1 cellular context compared by ENCODE assay signal in genomic region chr4:8440491-8441311, GRCh38.
TF ChIP-seq lines count a peak whose summit lies in the region.

ACOX3 (minus strand) TSS chr4:8440723; CDS start chr4:8416521, 24,202 bp downstream.
TRMT44 (plus strand) TSS chr4:8440777; CDS start chr4:8440823, 46 bp downstream.

TF ChIP-seq in WTC11, 78 proteins besides CTCF, POLR2A, EP300 and RAD21 (continued from another document):
- peak; percentile 82 for TF ChIP-seq ARID4B (CRISPR knock-in tag; IDR thresholded peaks at IDR 0.05; ENCODE audit: borderline replicate concordance)
- TF ChIP-seq TEAD1 (CRISPR knock-in tag; IDR thresholded peaks at IDR 0.05): peak; percentile 48; the same call in 1 of the 2 replicates
- TF ChIP-seq TEAD4 (CRISPR knock-in tag; IDR thresholded peaks at IDR 0.05): no peak
- peak; percentile 94 for TF ChIP-seq CREB1 (CRISPR knock-in tag; IDR thresholded peaks at IDR 0.05)
- TF ChIP-seq SOX15 (CRISPR knock-in tag; IDR thresholded peaks at IDR 0.05): no peak
- TF ChIP-seq, protein P1, sequence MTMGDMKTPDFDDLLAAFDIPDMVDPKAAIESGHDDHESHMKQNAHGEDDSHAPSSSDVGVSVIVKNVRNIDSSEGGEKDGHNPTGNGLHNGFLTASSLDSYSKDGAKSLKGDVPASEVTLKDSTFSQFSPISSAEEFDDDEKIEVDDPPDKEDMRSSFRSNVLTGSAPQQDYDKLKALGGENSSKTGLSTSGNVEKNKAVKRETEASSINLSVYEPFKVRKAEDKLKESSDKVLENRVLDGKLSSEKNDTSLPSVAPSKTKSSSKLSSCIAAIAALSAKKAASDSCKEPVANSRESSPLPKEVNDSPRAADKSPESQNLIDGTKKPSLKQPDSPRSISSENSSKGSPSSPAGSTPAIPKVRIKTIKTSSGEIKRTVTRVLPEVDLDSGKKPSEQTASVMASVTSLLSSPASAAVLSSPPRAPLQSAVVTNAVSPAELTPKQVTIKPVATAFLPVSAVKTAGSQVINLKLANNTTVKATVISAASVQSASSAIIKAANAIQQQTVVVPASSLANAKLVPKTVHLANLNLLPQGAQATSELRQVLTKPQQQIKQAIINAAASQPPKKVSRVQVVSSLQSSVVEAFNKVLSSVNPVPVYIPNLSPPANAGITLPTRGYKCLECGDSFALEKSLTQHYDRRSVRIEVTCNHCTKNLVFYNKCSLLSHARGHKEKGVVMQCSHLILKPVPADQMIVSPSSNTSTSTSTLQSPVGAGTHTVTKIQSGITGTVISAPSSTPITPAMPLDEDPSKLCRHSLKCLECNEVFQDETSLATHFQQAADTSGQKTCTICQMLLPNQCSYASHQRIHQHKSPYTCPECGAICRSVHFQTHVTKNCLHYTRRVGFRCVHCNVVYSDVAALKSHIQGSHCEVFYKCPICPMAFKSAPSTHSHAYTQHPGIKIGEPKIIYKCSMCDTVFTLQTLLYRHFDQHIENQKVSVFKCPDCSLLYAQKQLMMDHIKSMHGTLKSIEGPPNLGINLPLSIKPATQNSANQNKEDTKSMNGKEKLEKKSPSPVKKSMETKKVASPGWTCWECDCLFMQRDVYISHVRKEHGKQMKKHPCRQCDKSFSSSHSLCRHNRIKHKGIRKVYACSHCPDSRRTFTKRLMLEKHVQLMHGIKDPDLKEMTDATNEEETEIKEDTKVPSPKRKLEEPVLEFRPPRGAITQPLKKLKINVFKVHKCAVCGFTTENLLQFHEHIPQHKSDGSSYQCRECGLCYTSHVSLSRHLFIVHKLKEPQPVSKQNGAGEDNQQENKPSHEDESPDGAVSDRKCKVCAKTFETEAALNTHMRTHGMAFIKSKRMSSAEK (CRISPR knock-in tag; IDR thresholded peaks at IDR 0.05; ENCODE audit: borderline replicate concordance): no peak
- TF ChIP-seq SP1 (CRISPR knock-in tag; conservative IDR thresholded peaks at IDR 0.05): peak; percentile 99
- TF ChIP-seq, protein P2, sequence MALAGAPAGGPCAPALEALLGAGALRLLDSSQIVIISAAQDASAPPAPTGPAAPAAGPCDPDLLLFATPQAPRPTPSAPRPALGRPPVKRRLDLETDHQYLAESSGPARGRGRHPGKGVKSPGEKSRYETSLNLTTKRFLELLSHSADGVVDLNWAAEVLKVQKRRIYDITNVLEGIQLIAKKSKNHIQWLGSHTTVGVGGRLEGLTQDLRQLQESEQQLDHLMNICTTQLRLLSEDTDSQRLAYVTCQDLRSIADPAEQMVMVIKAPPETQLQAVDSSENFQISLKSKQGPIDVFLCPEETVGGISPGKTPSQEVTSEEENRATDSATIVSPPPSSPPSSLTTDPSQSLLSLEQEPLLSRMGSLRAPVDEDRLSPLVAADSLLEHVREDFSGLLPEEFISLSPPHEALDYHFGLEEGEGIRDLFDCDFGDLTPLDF (CRISPR knock-in tag; IDR thresholded peaks at IDR 0.05): no peak
- TF ChIP-seq IRF1 (CRISPR knock-in tag; IDR thresholded peaks at IDR 0.05): 0 out of 2 replicates have a peak, but pooled peaks have one; percentile 25
- TF ChIP-seq FOXP1 (CRISPR knock-in tag; IDR thresholded peaks at IDR 0.05; ENCODE audit: borderline replicate concordance): peak; percentile 74; the same call in 1 of the 2 replicates
- peak; percentile 50; the same call in 1 of the 2 replicates for TF ChIP-seq ETV6 (CRISPR knock-in tag; IDR thresholded peaks at IDR 0.05)
- no peak for TF ChIP-seq MXD4 (CRISPR knock-in tag; IDR thresholded peaks at IDR 0.05; ENCODE audit: borderline replicate concordance)
- no peak for TF ChIP-seq ZMAT4 (CRISPR knock-in tag; IDR thresholded peaks at IDR 0.05)
- TF ChIP-seq GABPB1 (CRISPR knock-in tag; IDR thresholded peaks at IDR 0.05): peak; percentile 7; the same call in 1 of the 2 replicates
- no peak for TF ChIP-seq NFATC4 (CRISPR knock-in tag; IDR thresholded peaks at IDR 0.05)
- TF ChIP-seq MAX (CRISPR knock-in tag; IDR thresholded peaks at IDR 0.05): peak; percentile 77
